ENCODE assay signal across 23 cellular contexts in the genomic region with DNA sequence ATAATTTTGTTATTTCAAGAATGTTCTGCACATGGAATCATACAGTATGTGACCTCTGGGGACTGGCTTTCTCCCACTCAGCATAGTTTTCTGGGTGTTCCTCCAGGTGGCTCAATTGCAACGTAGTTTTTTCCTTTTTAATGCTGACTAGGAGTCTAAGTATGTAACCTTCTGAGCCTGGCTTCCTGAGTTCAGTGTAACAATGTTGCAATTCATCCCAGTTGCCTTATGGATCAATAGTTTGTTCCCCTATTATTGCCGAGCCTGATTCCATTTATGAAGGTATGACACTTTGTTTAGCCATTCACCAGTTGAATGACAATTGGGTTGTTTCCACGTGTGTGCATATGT.
"Had no signal": no experiment of that assay in that cellular context is flagged by ENCODE, and none has a peak within 500 bp of the region (broad histone marks: within the 10 kb centered on the region; RNA-seq: fewer than 3 reads in every experiment).

No MANE protein-coding gene starts in this region.

- H3K4me1 Mint-ChIP-seq: activated CD4-positive, alpha-beta T cell treated with anti-CD3 and anti-CD28 coated beads, Interleukin-2, amount 10 ng/mL, durations not matched to agents 7 days and 5 days; activated CD8-positive, alpha-beta memory T cell treated with anti-CD3 and anti-CD28 coated beads, Interleukin-2, amount 10 ng/mL, durations not matched to agents 7 days and 5 days; activated naive CD8-positive, alpha-beta T cell treated with anti-CD3 and anti-CD28 coated beads, Interleukin-2, amount 50 U/mL, for 24 hours; brain; memory B cell had no signal

- H3K9me3 ChIP-seq: esophagus squamous epithelium, sigmoid colon, thoracic aorta had no signal

- H3K27ac ChIP-seq: esophagus squamous epithelium, foreskin keratinocyte, sigmoid colon, thoracic aorta, VCaP had no signal

- H3K4me3 Mint-ChIP-seq: activated CD4-positive, alpha-beta T cell treated with anti-CD3 and anti-CD28 coated beads, Interleukin-2, amount 10 ng/mL, durations not matched to agents 7 days and 5 days; activated CD8-positive, alpha-beta memory T cell treated with anti-CD3 and anti-CD28 coated beads, Interleukin-2, amount 10 ng/mL, durations not matched to agents 7 days and 5 days; activated CD8-positive, alpha-beta T cell treated with anti-CD3 and anti-CD28 coated beads for 36 hours; activated naive CD8-positive, alpha-beta T cell treated with anti-CD3 and anti-CD28 coated beads, Interleukin-2, amount 50 U/mL, for 24 hours; brain; memory B cell; natural killer cell treated with Interleukin-12 subunit alpha and Interleukin-12 subunit beta and Interleukin-15 and Interleukin-18, amount 100 ng/mL, for 72 hours; T-helper 2 cell treated with Interferon-gamma antibody and Interleukin-4, amounts not matched to agents 5 μg/mL and 100 μg/mL, for 36 hours; type B pancreatic cell had no signal

- H3K4me3 ChIP-seq: esophagus squamous epithelium, sigmoid colon, thoracic aorta had no signal

- H3K27me3 ChIP-seq: esophagus squamous epithelium, foreskin keratinocyte, sigmoid colon had no signal

- H3K4me1 ChIP-seq: foreskin keratinocyte, sigmoid colon had no signal

- H3K27me3 Mint-ChIP-seq: activated CD4-positive, alpha-beta T cell treated with anti-CD3 and anti-CD28 coated beads, Interleukin-2, amount 10 ng/mL, durations not matched to agents 7 days and 5 days; activated CD8-positive, alpha-beta memory T cell treated with anti-CD3 and anti-CD28 coated beads, Interleukin-2, amount 10 ng/mL, durations not matched to agents 7 days and 5 days; activated CD8-positive, alpha-beta T cell treated with anti-CD3 and anti-CD28 coated beads for 36 hours; activated naive CD8-positive, alpha-beta T cell treated with anti-CD3 and anti-CD28 coated beads, Interleukin-2, amount 50 U/mL, for 24 hours; brain; natural killer cell treated with Interleukin-12 subunit alpha and Interleukin-12 subunit beta and Interleukin-15 and Interleukin-18, amount 100 ng/mL, for 72 hours; type B pancreatic cell had no signal

- H3K9me3 Mint-ChIP-seq: activated CD4-positive, alpha-beta T cell treated with anti-CD3 and anti-CD28 coated beads, Interleukin-2, amount 10 ng/mL, durations not matched to agents 7 days and 5 days; type B pancreatic cell had no signal

- H3K27ac Mint-ChIP-seq: activated CD4-positive, alpha-beta T cell treated with anti-CD3 and anti-CD28 coated beads, Interleukin-2, amount 10 ng/mL, durations not matched to agents 7 days and 5 days; activated CD8-positive, alpha-beta memory T cell treated with anti-CD3 and anti-CD28 coated beads, Interleukin-2, amount 10 ng/mL, durations not matched to agents 7 days and 5 days; activated CD8-positive, alpha-beta T cell treated with anti-CD3 and anti-CD28 coated beads for 36 hours; activated naive CD8-positive, alpha-beta T cell treated with anti-CD3 and anti-CD28 coated beads, Interleukin-2, amount 50 U/mL, for 24 hours; brain; memory B cell; natural killer cell treated with Interleukin-12 subunit alpha and Interleukin-12 subunit beta and Interleukin-15 and Interleukin-18, amount 100 ng/mL, for 72 hours; T-helper 2 cell treated with Interferon-gamma antibody and Interleukin-4, amounts not matched to agents 5 μg/mL and 100 μg/mL, for 36 hours; type B pancreatic cell had no signal

- DNase-seq: activated CD4-positive, alpha-beta T cell treated with anti-CD3 and anti-CD28 coated beads, Interleukin-2, amount 10 ng/mL, durations not matched to agents 7 days and 5 days; activated CD8-positive, alpha-beta memory T cell treated with anti-CD3 and anti-CD28 coated beads, Interleukin-2, amount 10 ng/mL, durations not matched to agents 7 days and 5 days; activated CD8-positive, alpha-beta T cell treated with anti-CD3 and anti-CD28 coated beads for 36 hours; activated effector memory CD4-positive, alpha-beta T cell treated with anti-CD3 and anti-CD28 coated beads, Interleukin-2, amount 50 U/mL, for 16 hours; activated naive CD4-positive, alpha-beta T cell treated with anti-CD3 and anti-CD28 coated beads, Interleukin-2, amount 50 U/mL, for 16 hours; activated naive CD8-positive, alpha-beta T cell treated with anti-CD3 and anti-CD28 coated beads, Interleukin-2, amount 50 U/mL, for 24 hours; activated T-cell treated with anti-CD3 and anti-CD28 coated beads for 4 hours; anterior cingulate cortex; effector memory CD4-positive, alpha-beta T cell; esophagus squamous epithelium; left ventricle myocardium superior; nucleus accumbens; stimulated activated CD4-positive, alpha-beta T cell treated with anti-CD3 and anti-CD28 coated beads, Interleukin-2, amount 100 ng/mL, for 48 hours; stimulated activated naive CD4-positive, alpha-beta T cell treated with Interleukin-2 at 50 U/mL for 16 hours had no signal
